Comparison of ENCODE assay signal across 10 cellular contexts in the genomic region with DNA sequence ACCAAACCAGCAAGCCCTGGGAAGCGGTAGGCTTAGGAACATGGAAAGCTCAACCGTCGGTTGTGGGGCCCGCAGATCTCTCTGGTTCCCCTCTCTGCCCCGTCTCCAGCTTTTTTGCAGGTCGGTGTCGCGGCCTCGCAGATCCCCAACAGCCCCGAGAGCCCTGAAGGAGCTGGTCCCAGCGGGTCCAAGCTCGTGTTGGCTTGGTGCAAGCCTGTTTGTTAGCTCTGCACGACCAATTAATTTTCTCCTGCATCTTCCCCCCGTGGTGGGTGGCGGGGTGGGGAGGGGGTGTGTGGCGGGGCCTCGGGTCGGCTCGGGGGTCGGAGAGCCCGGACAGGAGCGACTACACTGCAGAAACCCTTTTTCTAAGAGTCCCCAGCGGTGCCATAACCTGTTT. TPM values are rescaled to one million over a fixed set of nuclear protein-coding genes. Genes with fewer than 3 reads are reported as not detected.
DNase-seq lines count a peak whose midpoint lies in the region; ATAC-seq and TF ChIP-seq lines count a peak whose summit lies in the region.
"Had no signal": no experiment of that assay in that cellular context is flagged by ENCODE, and none has a peak within 500 bp of the region (broad histone marks: within the 10 kb centered on the region; RNA-seq: fewer than 3 reads in every experiment).

No MANE protein-coding gene starts in this region.

- no peaks in the 10 kb centered on the region for H3K4me1 Mint-ChIP-seq in activated naive CD4-positive, alpha-beta T cell treated with anti-CD3 and anti-CD28 coated beads, Interleukin-2, amount 50 U/mL, for 24 hours
- H3K4me1 Mint-ChIP-seq in mesothelial cell of epicardium: no peaks in the 10 kb centered on the region

- H3K9me3 ChIP-seq in breast epithelium: no peaks in the 10 kb centered on the region
- H3K9me3 ChIP-seq in upper lobe of right lung: no peaks in the 10 kb centered on the region

- H3K36me3 Mint-ChIP-seq in activated naive CD4-positive, alpha-beta T cell treated with anti-CD3 and anti-CD28 coated beads, Interleukin-2, amount 50 U/mL, for 24 hours: no peaks in the 10 kb centered on the region
- H3K36me3 Mint-ChIP-seq in activated naive CD4-positive, alpha-beta T cell treated with anti-CD3 and anti-CD28 coated beads, Interleukin-2, amount 50 U/mL, for 72 hours: peaks cover 1 to 9% of the 10 kb centered on the region in 2 donors
- no peaks in the 10 kb centered on the region for H3K36me3 Mint-ChIP-seq in mesothelial cell of epicardium

- H3K4me3 ChIP-seq in breast epithelium (peak overlapping the region; percentile 35 to 69 (median 43)), upper lobe of right lung (peak overlapping the region; percentile 45)

- H3K4me1 ChIP-seq in breast epithelium (peaks cover 0 to 6% of the 10 kb centered on the region in 2 donors), upper lobe of right lung (peaks cover 11% of the 10 kb centered on the region)

- H3K27me3 Mint-ChIP-seq in activated naive CD4-positive, alpha-beta T cell treated with anti-CD3 and anti-CD28 coated beads, Interleukin-2, amount 50 U/mL, for 24 hours: peaks cover 28% of the 10 kb centered on the region
- peaks cover 97% of the 10 kb centered on the region for H3K27me3 Mint-ChIP-seq in mesothelial cell of epicardium (ENCODE audit: low read depth)

- no peak for ATAC-seq in activated naive CD4-positive, alpha-beta T cell treated with anti-CD3 and anti-CD28 coated beads, Interleukin-2, amount 50 U/mL, for 72 hours
- ATAC-seq in upper lobe of right lung: no peak

- no peak overlapping the region for H3K27ac ChIP-seq in breast epithelium
- no peak overlapping the region for H3K27ac ChIP-seq in upper lobe of right lung
- H3K27ac ChIP-seq: skin epidermis had no signal

- no peak for DNase-seq in activated naive CD4-positive, alpha-beta T cell treated with anti-CD3 and anti-CD28 coated beads, Interleukin-2, amount 50 U/mL, for 72 hours (ENCODE audit: low spot score in 2 of 2)
- DNase-seq in breast epithelium (ENCODE audit: low spot score in 2 of 2) (no peak), mesothelial cell of epicardium (ENCODE audit: low spot score in 2 of 2, unreplicated experiment in 2 of 2) (no peak), upper lobe of right lung (no peak), C1 segment of cervical spinal cord (lab: John Stamatoyannopoulos, UW) (no peak), kidney tubule cell (ENCODE audit: low spot score) (no peak), NCI-H2171 (lab: John Stamatoyannopoulos, UW) (no peak)
- DNase-seq: GDM1 had no signal

- H3K27ac Mint-ChIP-seq in activated naive CD4-positive, alpha-beta T cell treated with anti-CD3 and anti-CD28 coated beads, Interleukin-2, amount 50 U/mL, for 24 hours: no peak overlapping the region
- no peak overlapping the region for H3K27ac Mint-ChIP-seq in activated naive CD4-positive, alpha-beta T cell treated with anti-CD3 and anti-CD28 coated beads, Interleukin-2, amount 50 U/mL, for 72 hours
- H3K27ac Mint-ChIP-seq in mesothelial cell of epicardium: no peak overlapping the region

- TF ChIP-seq POLR2A in breast epithelium (IDR thresholded peaks at IDR 0.05): no peak

- TF ChIP-seq CTCF in breast epithelium (IDR thresholded peaks at IDR 0.05): no peak
- no peak for TF ChIP-seq CTCF in mesothelial cell of epicardium (IDR thresholded peaks at IDR 0.05; ENCODE audit: unreplicated experiment)
- no peak for TF ChIP-seq CTCF in upper lobe of right lung (IDR thresholded peaks at IDR 0.05)

- intact Hi-C loops in breast epithelium (cut with DNase I; ENCODE audit: low total_unique reads) (no loop called here), upper lobe of right lung (cut with DNase I) (no loop called here)

- no peaks in the 10 kb centered on the region for H3K9me3 Mint-ChIP-seq in activated naive CD4-positive, alpha-beta T cell treated with anti-CD3 and anti-CD28 coated beads, Interleukin-2, amount 50 U/mL, for 24 hours
- peaks cover under 1 to 9% of the 10 kb centered on the region in 2 donors for H3K9me3 Mint-ChIP-seq in activated naive CD4-positive, alpha-beta T cell treated with anti-CD3 and anti-CD28 coated beads, Interleukin-2, amount 50 U/mL, for 72 hours
- no peaks in the 10 kb centered on the region for H3K9me3 Mint-ChIP-seq in mesothelial cell of epicardium

- H3K27me3 ChIP-seq in breast epithelium: peaks cover 0 to 60% of the 10 kb centered on the region in 2 donors
- peaks cover 45% of the 10 kb centered on the region for H3K27me3 ChIP-seq in upper lobe of right lung

- no peaks in the 10 kb centered on the region for H3K36me3 ChIP-seq in breast epithelium
- H3K36me3 ChIP-seq in upper lobe of right lung: no peaks in the 10 kb centered on the region

- peak overlapping the region; percentile 53 for H3K4me3 Mint-ChIP-seq in activated naive CD4-positive, alpha-beta T cell treated with anti-CD3 and anti-CD28 coated beads, Interleukin-2, amount 50 U/mL, for 24 hours
- H3K4me3 Mint-ChIP-seq in mesothelial cell of epicardium: peak overlapping the region; percentile 58

RNA-seq across cellular contexts. Expression of a gene that starts 0.4 kb away (rescaled TPM):
- total RNA-seq in activated naive CD4-positive, alpha-beta T cell treated with anti-CD3 and anti-CD28 coated beads, Interleukin-2, amount 50 U/mL, for 72 hours: not detected
- total RNA-seq in breast epithelium (under 1 TPM in 2 of 3 donors, not detected in 1; 0.15 to 0.96 TPM), mesothelial cell of epicardium (0.04 TPM in 1 of 3 replicates, not detected in the others), upper lobe of right lung (1.6 TPM)
